Comparison of ENCODE assay signal across 23 cellular contexts in genomic region chr2:55720417-55720816, GRCh38.
"Had no signal": no experiment of that assay in that cellular context is flagged by ENCODE, and none has a peak within 500 bp of the region (broad histone marks: within the 10 kb centered on the region; RNA-seq: fewer than 3 reads in every experiment).

No MANE protein-coding gene starts in this region.

- ATAC-seq: activated CD8-positive, alpha-beta T cell treated with anti-CD3 and anti-CD28 coated beads, Interleukin-2, amount 10 ng/mL, durations not matched to agents 7 days and 5 days; effector memory CD8-positive, alpha-beta T cell; esophagus mucosa; mucosa of descending colon; sciatic nerve; stimulated activated effector memory CD8-positive, alpha-beta T cell treated with anti-CD3 and anti-CD28 coated beads, Interleukin-12 subunit alpha, Interleukin-12 subunit beta, amount 100 ng/mL, for 72 hours; stimulated activated naive CD8-positive, alpha-beta T cell treated with anti-CD3 and anti-CD28 coated beads, Interleukin-15, amount 100 ng/mL, for 72 hours had no signal

- H3K36me3 ChIP-seq: ascending aorta, brain microvascular endothelial cell, tibial nerve, vagina, WERI-Rb-1 had no signal

- H3K27me3 ChIP-seq: ascending aorta, brain microvascular endothelial cell, tibial nerve, vagina had no signal

- H3K9me3 ChIP-seq: ascending aorta, mucosa of descending colon, tibial nerve, vagina had no signal

- H3K4me3 ChIP-seq: ascending aorta, mucosa of descending colon, tibial nerve, vagina had no signal

- H3K4me1 ChIP-seq: ascending aorta, tibial nerve, vagina had no signal

- H3K27ac ChIP-seq: ascending aorta, brain microvascular endothelial cell, tibial nerve, vagina, WERI-Rb-1 had no signal

- DNase-seq: activated CD4-positive, alpha-beta T cell treated with anti-CD3 and anti-CD28 coated beads, Interleukin-2, amount 10 ng/mL, durations not matched to agents 7 days and 5 days; activated CD4-positive, CD25-positive, alpha-beta regulatory T cell treated with anti-CD3 and anti-CD28 coated beads, Interleukin-2, amount 50 U/mL, for 72 hours; activated CD8-positive, alpha-beta T cell treated with anti-CD3 and anti-CD28 coated beads, Interleukin-2, amount 10 ng/mL, durations not matched to agents 7 days and 5 days; activated gamma-delta T cell treated with Interleukin-2 at 50 U/mL for 16 hours; brain microvascular endothelial cell; central memory CD4-positive, alpha-beta T cell; effector memory CD8-positive, alpha-beta T cell; foreskin melanocyte; immature natural killer cell; mesenchymal stem cell; mucosa of descending colon; nephron progenitor cell; nucleus accumbens; small intestine; stimulated activated CD4-positive, alpha-beta T cell treated with anti-CD3 and anti-CD28 coated beads, Interleukin-2, amount 100 ng/mL, for 24 hours; stimulated activated naive CD8-positive, alpha-beta T cell treated with anti-CD3 and anti-CD28 coated beads, Interleukin-15, amount 100 ng/mL, for 72 hours; WERI-Rb-1 had no signal
